Comparison of ENCODE assay signal across 8 cellular contexts in genomic region chr15:52527898-52528464, GRCh38. TPM values are rescaled to one million over a fixed set of nuclear protein-coding genes. Genes with fewer than 3 reads are reported as not detected.
DNase-seq lines count a peak whose midpoint lies in the region; ATAC-seq and TF ChIP-seq lines count a peak whose summit lies in the region.

No MANE protein-coding gene starts in this region.

- no peaks in the 10 kb centered on the region for H3K27me3 ChIP-seq in endocrine pancreas (ENCODE audit: control insufficient read depth, insufficient read depth, low read length)

- H3K4me1 ChIP-seq in endocrine pancreas (ENCODE audit: control insufficient read depth, insufficient read depth, low read length), result no peaks in the 10 kb centered on the region
- peaks cover 8% of the 10 kb centered on the region for H3K4me1 ChIP-seq in mucosa of descending colon (ENCODE audit: low read depth)

- H3K9me3 Mint-ChIP-seq in stimulated activated memory B cell treated with anti-CD40 and anti-IgM and Interleukin-4, amounts not matched to agents 10 μg/mL and 1 μg/mL and 100 μg/mL, for 72 hours, result no peaks in the 10 kb centered on the region

- ATAC-seq in GM18907 (IDR thresholded peaks at IDR 0.05; ENCODE audit: unreplicated experiment) (peak; percentile 3), mucosa of descending colon (peak; percentile 16)
- ATAC-seq in stimulated activated memory B cell treated with anti-CD40 and anti-IgM and Interleukin-4, amounts not matched to agents 10 μg/mL and 1 μg/mL and 100 μg/mL, for 72 hours, result peak; percentile 2

- intact Hi-C loops in mucosa of descending colon (cut with DNase I, micrococcal nuclease), result no loop called here

- H3K27ac Mint-ChIP-seq in stimulated activated memory B cell treated with anti-CD40 and anti-IgM and Interleukin-4, amounts not matched to agents 10 μg/mL and 1 μg/mL and 100 μg/mL, for 72 hours, result peak overlapping the region; percentile 83

- peaks cover 53% of the 10 kb centered on the region for H3K4me1 Mint-ChIP-seq in stimulated activated memory B cell treated with anti-CD40 and anti-IgM and Interleukin-4, amounts not matched to agents 10 μg/mL and 1 μg/mL and 100 μg/mL, for 72 hours

- peak overlapping the region; percentile 94 for H3K4me3 Mint-ChIP-seq in stimulated activated memory B cell treated with anti-CD40 and anti-IgM and Interleukin-4, amounts not matched to agents 10 μg/mL and 1 μg/mL and 100 μg/mL, for 72 hours

- peaks cover 6% of the 10 kb centered on the region for H3K36me3 Mint-ChIP-seq in stimulated activated memory B cell treated with anti-CD40 and anti-IgM and Interleukin-4, amounts not matched to agents 10 μg/mL and 1 μg/mL and 100 μg/mL, for 72 hours

- H3K36me3 ChIP-seq in endocrine pancreas (ENCODE audit: control insufficient read depth, insufficient read depth, low read length) (no peaks in the 10 kb centered on the region), mucosa of descending colon (ENCODE audit: low read depth) (no peaks in the 10 kb centered on the region)

- DNase-seq in ACHN (peak; percentile 31), M059J (ENCODE audit: low read depth) (peak; percentile 52), mucosa of descending colon (peak in 2 of 3 donors; percentile 27 to 45), foreskin melanocyte (no peak)
- peak in 2 of 3 experiments; percentile 7 to 24 for DNase-seq in activated CD8-positive, alpha-beta memory T cell treated with anti-CD3 and anti-CD28 coated beads for 48 hours (ENCODE audit: low read depth in 2 of 3, low spot score in 2 of 3)

- no peak for TF ChIP-seq CTCF in mucosa of descending colon (IDR thresholded peaks at IDR 0.05)

- no peaks in the 10 kb centered on the region for H3K27me3 Mint-ChIP-seq in stimulated activated memory B cell treated with anti-CD40 and anti-IgM and Interleukin-4, amounts not matched to agents 10 μg/mL and 1 μg/mL and 100 μg/mL, for 72 hours

- in situ Hi-C loops in ACHN (cut with HindIII; ENCODE audit: low pct_ligation_motif_present, low pct_unique_long_range_greater_than_20kb, low sequenced_read_pairs), result no loop called here

- H3K9ac ChIP-seq in endocrine pancreas (ENCODE audit: control insufficient read depth, insufficient read depth, low read length), result peak overlapping the region; percentile 67

- H3K9me3 ChIP-seq in endocrine pancreas (ENCODE audit: control insufficient read depth, low read length) (no peaks in the 10 kb centered on the region), mucosa of descending colon (no peaks in the 10 kb centered on the region)

- H3K4me3 ChIP-seq in endocrine pancreas (ENCODE audit: control insufficient read depth, insufficient read depth, low read length) (peak overlapping the region; percentile 75), mucosa of descending colon (peak overlapping the region; percentile 31)

RNA-seq across cellular contexts. Expression of gene MYO5A, which starts 0.7 kb away (rescaled TPM):
- total RNA-seq in M059J (2014; rRNA removed; shearing (Covaris generic)), result 14.7 and 23.6 TPM in 2 replicates
- total RNA-seq in mucosa of descending colon, result 10 to 100 TPM in 2 of 3 donors, 1 to 10 TPM in 1; 4.1 to 26.7 (median 12.6) TPM

RNA-seq across cellular contexts. Expression of gene ARPP19, which starts 40.8 kb away (rescaled TPM):
- 133 and 137 TPM in 2 replicates for total RNA-seq in M059J (2014; rRNA removed; shearing (Covaris generic))
- 100 to 1,000 TPM in 2 of 3 donors, 10 to 100 TPM in 1; 64.5 to 201 (median 108) TPM for total RNA-seq in mucosa of descending colon
